Comparison of ENCODE assay signal across 8 cellular contexts in genomic region chr10:22714524-22715289, GRCh38. TPM values are rescaled to one million over a fixed set of nuclear protein-coding genes. Genes with fewer than 3 reads are reported as not detected.
DNase-seq lines count a peak whose midpoint lies in the region; ATAC-seq and TF ChIP-seq lines count a peak whose summit lies in the region.

Gene PIP4K2A, minus strand, starts transcription at chr10:22714578. Its CDS starts 252 bp downstream, at chr10:22714326.

- H3K9me3 Mint-ChIP-seq in activated naive CD4-positive, alpha-beta T cell treated with anti-CD3 and anti-CD28 coated beads, Interleukin-2, amount 10 ng/mL, durations not matched to agents 7 days and 5 days = no peaks in the 10 kb centered on the region

- H3K4me3 ChIP-seq in SJSA1 (peak within 1 kb of the TSS; percentile 95), neutrophil (ENCODE audit: low read depth in 1 of 2, low read length in 1 of 2) (peak within 1 kb of the TSS; percentile 90 to 93)

- DNase-seq in COLO668 (lab: John Stamatoyannopoulos, UW; ENCODE audit: unreplicated experiment) (peak; percentile 84), SJSA1 (ENCODE audit: low read depth in 1 of 2, low spot score in 2 of 2) (peak; percentile 56 to 71), germinal center (ENCODE audit: low spot score) (peak; percentile 88)
- DNase-seq in activated naive CD4-positive, alpha-beta T cell treated with anti-CD3 and anti-CD28 coated beads, Interleukin-2, amount 10 ng/mL, durations not matched to agents 7 days and 5 days = peak; percentile 82

- 0 out of 2 replicates have a peak, but pooled peaks cover 6% of the 10 kb centered on the region for H3K9me3 ChIP-seq in SJSA1 (replicated peaks)
- H3K9me3 ChIP-seq in neutrophil = no peaks in the 10 kb centered on the region

- peak within 1 kb of the TSS; percentile 90 for H3K27ac ChIP-seq in SJSA1
- peak within 1 kb of the TSS; percentile 89 for H3K27ac ChIP-seq in neutrophil

- peak; percentile 72 for ATAC-seq in GM19395 (IDR thresholded peaks at IDR 0.05; ENCODE audit: unreplicated experiment)
- ATAC-seq in HG03520 (IDR thresholded peaks at IDR 0.05; ENCODE audit: unreplicated experiment) = peak; percentile 58

- peaks cover 27% of the 10 kb centered on the region for H3K4me1 ChIP-seq in SJSA1 (replicated peaks)
- H3K4me1 ChIP-seq in neutrophil (ENCODE audit: control insufficient read depth in 1 of 2, insufficient read depth in 1 of 2, low read depth in 1 of 2, low read length in 1 of 2) = peaks cover 14 to 41% of the 10 kb centered on the region in 2 experiments

- CTCF ChIA-PET in activated naive CD4-positive, alpha-beta T cell treated with anti-CD3 and anti-CD28 coated beads, Interleukin-2, amount 10 ng/mL, durations not matched to agents 7 days and 5 days (lab: Charles Lee) = no interaction called here

- H3K27me3 Mint-ChIP-seq in activated naive CD4-positive, alpha-beta T cell treated with anti-CD3 and anti-CD28 coated beads, Interleukin-2, amount 10 ng/mL, durations not matched to agents 7 days and 5 days = peaks cover 7% of the 10 kb centered on the region

- peak within 1 kb of the TSS; percentile 87 for H3K27ac Mint-ChIP-seq in activated naive CD4-positive, alpha-beta T cell treated with anti-CD3 and anti-CD28 coated beads, Interleukin-2, amount 10 ng/mL, durations not matched to agents 7 days and 5 days

- H3K36me3 ChIP-seq in SJSA1 = peaks cover 9% of the 10 kb centered on the region
- H3K36me3 ChIP-seq in neutrophil = no peaks in the 10 kb centered on the region

- peaks cover 33% of the 10 kb centered on the region for H3K4me1 Mint-ChIP-seq in activated naive CD4-positive, alpha-beta T cell treated with anti-CD3 and anti-CD28 coated beads, Interleukin-2, amount 10 ng/mL, durations not matched to agents 7 days and 5 days

- peak within 1 kb of the TSS; percentile 87 for H3K4me3 Mint-ChIP-seq in activated naive CD4-positive, alpha-beta T cell treated with anti-CD3 and anti-CD28 coated beads, Interleukin-2, amount 10 ng/mL, durations not matched to agents 7 days and 5 days

- no peak for TF ChIP-seq CTCF in neutrophil (IDR thresholded peaks at IDR 0.05)
- TF ChIP-seq CTCF in subcutaneous adipose tissue (IDR thresholded peaks at IDR 0.05; ENCODE audit: low read depth) = no peak

- peaks cover 17% of the 10 kb centered on the region for H3K36me3 Mint-ChIP-seq in activated naive CD4-positive, alpha-beta T cell treated with anti-CD3 and anti-CD28 coated beads, Interleukin-2, amount 10 ng/mL, durations not matched to agents 7 days and 5 days

- no peaks in the 10 kb centered on the region for H3K27me3 ChIP-seq in SJSA1 (replicated peaks)
- H3K27me3 ChIP-seq in neutrophil = no peaks in the 10 kb centered on the region

RNA-seq across cellular contexts. Expression of gene PIP4K2A, which starts in this region (rescaled TPM):
- 51.7 and 61.7 TPM in 2 replicates for total RNA-seq in SJSA1 (2014; rRNA removed; shearing (Covaris generic))
- 10 to 100 TPM; 27.3 to 52.7 (median 41.6) TPM for total RNA-seq in subcutaneous adipose tissue

Comparison
In these comparisons a context has a peak if more than half of its experiments do, and no peak if none do; other contexts are left out.
1. Peak in every context shown above with its lines: DNase-seq, ATAC-seq, H3K4me3 ChIP-seq and H3K27ac ChIP-seq.